7 cellular contexts compared by ENCODE assay signal in genomic region chr14:18920052-18920451, GRCh38. TPM values are rescaled to one million over a fixed set of nuclear protein-coding genes. Genes with fewer than 3 reads are reported as not detected.
"Had no signal": no experiment of that assay in that cellular context is flagged by ENCODE, and none has a peak within 500 bp of the region (broad histone marks: within the 10 kb centered on the region; RNA-seq: fewer than 3 reads in every experiment).

No MANE protein-coding gene starts in this region.

RNA-seq across cellular contexts. Expression of gene POTEM, which starts 47.2 kb away (rescaled TPM):
- total RNA-seq: GM23248, H4, H7, HepG2, HFFc6, HT1080 had no signal
- polyA plus RNA-seq: GM23248, HepG2, IgD-negative memory B cell had no signal
